ENCODE assay signal across 26 cellular contexts in the genomic region with DNA sequence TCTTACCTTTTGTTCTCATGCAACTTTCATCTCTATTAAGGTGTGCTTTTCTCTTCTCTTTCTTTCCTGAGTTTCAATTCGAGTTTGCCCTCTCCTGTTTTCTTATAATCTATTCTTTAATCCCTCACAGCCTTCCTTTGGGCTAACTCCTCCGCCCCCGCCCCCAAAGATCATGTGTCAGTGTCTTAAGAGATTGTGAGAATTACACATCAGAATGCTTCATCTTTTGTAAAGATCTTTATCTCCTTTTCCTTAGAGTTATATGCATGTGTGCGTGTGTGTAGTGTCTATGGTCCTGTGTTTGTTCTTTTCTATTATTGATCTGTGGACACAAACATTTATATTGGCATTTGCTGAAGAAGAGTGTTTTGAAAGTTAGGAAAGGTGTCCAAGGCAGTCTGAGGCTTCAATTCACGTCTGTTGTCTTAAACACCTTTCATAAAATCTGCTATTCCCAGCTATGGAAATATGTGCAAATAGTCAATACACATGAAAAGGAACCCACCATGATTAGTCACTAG.
"Had no signal": no experiment of that assay in that cellular context is flagged by ENCODE, and none has a peak within 500 bp of the region (broad histone marks: within the 10 kb centered on the region; RNA-seq: fewer than 3 reads in every experiment).

No MANE protein-coding gene starts in this region.

- ATAC-seq: activated CD8-positive, alpha-beta memory T cell treated with anti-CD3 and anti-CD28 coated beads, Interleukin-2, amount 10 ng/mL, durations not matched to agents 7 days and 5 days; body of pancreas; gastroesophageal sphincter; pancreas; right cardiac atrium; stimulated activated effector memory CD8-positive, alpha-beta T cell treated with anti-CD3 and anti-CD28 coated beads, Interleukin-12 subunit alpha, Interleukin-12 subunit beta, amount 100 ng/mL, for 72 hours had no signal

- H3K9me3 ChIP-seq: body of pancreas, gastroesophageal sphincter, pancreas, stomach, suprapubic skin, vagina had no signal

- FAIRE-seq: pancreas had no signal

- H3K27me3 ChIP-seq: body of pancreas, cardiac muscle cell, gastroesophageal sphincter, pancreas, stomach, suprapubic skin, transverse colon, vagina had no signal

- H3K36me3 ChIP-seq: cardiac muscle cell, gastroesophageal sphincter, pancreas, stomach, suprapubic skin, transverse colon, vagina had no signal

- H3K4me3 ChIP-seq: body of pancreas, cardiac muscle cell, gastroesophageal sphincter, pancreas, stomach, suprapubic skin, transverse colon, vagina had no signal

- H3K27ac ChIP-seq: body of pancreas, cardiac muscle cell, epithelial cell of prostate, gastroesophageal sphincter, pancreas, stomach, suprapubic skin, transverse colon, vagina had no signal

- DNase-seq: activated CD4-positive, alpha-beta memory T cell treated with anti-CD3 and anti-CD28 coated beads, Interleukin-2, amount 10 ng/mL, durations not matched to agents 7 days and 5 days; activated CD4-positive, alpha-beta T cell treated with anti-CD3 and anti-CD28 coated beads for 4 hours; activated CD4-positive, CD25-positive, alpha-beta regulatory T cell; activated CD8-positive, alpha-beta memory T cell treated with anti-CD3 and anti-CD28 coated beads, Interleukin-2, amount 10 ng/mL, durations not matched to agents 7 days and 5 days; activated gamma-delta T cell treated with Interleukin-2 at 50 U/mL for 16 hours; activated T-cell treated with anti-CD3 and anti-CD28 coated beads for 4 hours; anterior cingulate cortex; body of pancreas; cortex of kidney; endodermal cell; head of caudate nucleus; hypothalamus; mesenchymal stem cell; pancreas; right cardiac atrium; stimulated activated CD4-positive, alpha-beta T cell treated with anti-CD3 and anti-CD28 coated beads, Interleukin-12 subunit alpha, Interleukin-12 subunit beta, amount 100 ng/mL, for 4 hours; stimulated activated CD4-positive, alpha-beta T cell treated with anti-CD3 and anti-CD28 coated beads, Interleukin-2, amount 100 ng/mL, for 24 hours; stomach; T-helper 9 cell; transverse colon had no signal
